9 cellular contexts compared by ENCODE assay signal in the genomic region with DNA sequence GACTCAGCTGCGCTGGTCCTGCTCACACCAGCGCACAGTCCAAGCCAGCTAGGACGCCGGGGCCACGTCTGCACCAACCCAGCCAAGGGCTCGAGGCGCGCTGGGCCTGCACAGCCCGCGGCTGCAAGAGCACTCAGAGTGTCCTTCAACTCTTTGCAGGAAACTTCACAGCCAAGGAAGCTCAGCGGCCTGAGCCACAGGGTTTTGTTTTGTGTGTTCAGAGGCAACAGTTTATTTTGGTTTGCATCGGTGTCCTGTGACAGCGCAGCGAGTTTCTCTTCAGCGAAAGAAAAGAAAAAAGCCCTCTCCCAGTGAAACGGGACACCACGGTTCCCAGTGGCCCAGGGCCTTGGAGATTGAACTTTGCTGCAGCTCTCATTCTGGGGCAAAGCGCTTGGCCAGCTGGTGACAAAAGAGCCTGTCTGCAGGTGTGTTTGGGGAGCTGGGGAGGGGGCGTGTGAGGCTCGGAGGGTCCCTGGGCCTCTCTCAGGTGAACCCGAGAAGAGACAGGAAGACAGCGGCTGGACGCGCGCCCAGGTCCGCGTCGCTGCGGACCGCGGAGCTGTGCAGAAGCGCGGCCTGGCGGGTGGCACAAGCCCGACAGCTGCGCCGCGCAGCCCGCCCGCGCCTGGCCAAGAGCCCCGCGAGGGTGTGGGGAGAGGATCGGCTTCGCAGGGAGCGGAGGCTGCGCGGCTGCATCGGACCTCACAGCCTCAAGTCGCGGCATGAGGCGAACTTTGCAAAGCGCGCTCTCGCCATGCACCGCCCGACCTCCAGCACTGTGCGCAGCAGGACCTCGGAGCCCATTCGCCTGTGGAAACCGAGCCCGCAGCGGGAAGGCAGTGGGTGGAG. TPM values are rescaled to one million over a fixed set of nuclear protein-coding genes. Genes with fewer than 3 reads are reported as not detected.
DNase-seq lines count a peak whose midpoint lies in the region; ATAC-seq and TF ChIP-seq lines count a peak whose summit lies in the region.
"Had no signal": no experiment of that assay in that cellular context is flagged by ENCODE, and none has a peak within 500 bp of the region (broad histone marks: within the 10 kb centered on the region; RNA-seq: fewer than 3 reads in every experiment).

No MANE protein-coding gene starts in this region.

- H2AK5ac ChIP-seq in H9 (ENCODE audit: insufficient read length, low read length) = no peak overlapping the region

- peaks cover 20% of the 10 kb centered on the region for H3K23me2 ChIP-seq in H9 (ENCODE audit: insufficient read length, low read depth, low read length, poor library complexity, severe bottlenecking)

- no peak overlapping the region for H3K27ac Mint-ChIP-seq in H9

- no peak overlapping the region for H3K56ac ChIP-seq in H9 (ENCODE audit: insufficient read length, low read depth, low read length)

- no peak overlapping the region for H2BK20ac ChIP-seq in H9 (ENCODE audit: low read depth, low read length, poor library complexity, severe bottlenecking)

- H2BK12ac ChIP-seq in H9 (ENCODE audit: insufficient read length, low read depth, low read length) = no peak overlapping the region

- no CpG with 5 or more reads among the region's 63 CpGs for WGBS in H9 (ENCODE audit: extremely low coverage, insufficient read length, low lambda C conversion rate)
- 1 to 10% (median 2%) methylated on average over 12 to 63 of the region's 63 CpGs for WGBS in stomach, 5 donors

- no peak overlapping the region for H4K5ac ChIP-seq in H9 (ENCODE audit: insufficient read length, low read depth, low read length)

- H4K91ac ChIP-seq in H9 (ENCODE audit: insufficient read length, low read depth, low read length) = no peak overlapping the region

- no peak for TF ChIP-seq EP300 in stomach (IDR thresholded peaks at IDR 0.05)

- intact Hi-C loops in stomach (cut with DNase I; ENCODE audit: low total_unique reads) = no loop called here

- no peak overlapping the region for H2BK5ac ChIP-seq in H9 (ENCODE audit: insufficient read length, low read length)

- peak overlapping the region; percentile 69 for H3K4me2 ChIP-seq in H9 (ENCODE audit: insufficient read depth, insufficient read length, low read length)

- H3K27me3 ChIP-seq in H9 (ENCODE audit: insufficient read depth, low read length) (peaks cover 8% of the 10 kb centered on the region; the same call in 1 of the 2 replicates), stomach (peaks cover 0 to 59% (median 43%) of the 10 kb centered on the region in 3 donors)

- DNase-seq in H9 (peak; percentile 39), cardiac fibroblast (ENCODE audit: low read depth in 2 of 2) (peak; percentile 54 to 55), kidney tubule cell (ENCODE audit: low spot score) (peak; percentile 16), stomach (peak; percentile 24), HPDE6-E6E7 (ENCODE audit: extremely low spot score) (no peak)
- DNase-seq: HCEC 1CT had no signal

- H3K4me3 ChIP-seq in cardiac fibroblast (replicated peaks in 1 of 2; ENCODE audit: low read depth in 2 of 2, low read length in 2 of 2) (peak overlapping the region; percentile 72 to 91), stomach (peak overlapping the region; percentile 56 to 71 (median 65))

- H3K9ac ChIP-seq in H9 (ENCODE audit: extremely low read depth, insufficient read length, low read length) = peak overlapping the region; percentile 34

- H4K8ac ChIP-seq in H9 (replicated peaks; ENCODE audit: insufficient read length, low read depth, low read length) = no peak overlapping the region

- 0 out of 5 replicates have a peak, but pooled peaks cover 0 to 2% of the 10 kb centered on the region in 2 experiments for H3K9me3 Mint-ChIP-seq in H9

- H3K18ac ChIP-seq in H9 (ENCODE audit: insufficient read length, low read depth, low read length) = no peak overlapping the region

- H3K27ac ChIP-seq in H9 (ENCODE audit: insufficient read length, low read depth, low read length) (no peak overlapping the region), stomach (peak overlapping the region in 4 of 5 donors; percentile 43 to 78 (median 65))

- TF ChIP-seq CTCF in H9 (conservative IDR thresholded peaks at IDR 0.05) (no peak), cardiac fibroblast (IDR thresholded peaks at IDR 0.05; ENCODE audit: low read depth, low read length) (no peak), stomach (IDR thresholded peaks at IDR 0.05) (no peak)

- no peak overlapping the region for H3T11ph ChIP-seq in H9 (ENCODE audit: low read length)

- H3K36me3 ChIP-seq in stomach = no peaks in the 10 kb centered on the region

- no peak overlapping the region for H2BK15ac ChIP-seq in H9 (ENCODE audit: low read depth, low read length)

- no peak overlapping the region for H3K23ac ChIP-seq in H9 (ENCODE audit: insufficient read length, low read depth, low read length)

- peak overlapping the region; percentile 75 to 86 for H3K4me3 Mint-ChIP-seq in H9

- TF ChIP-seq POLR2A in stomach (IDR thresholded peaks at IDR 0.05) = no peak

- H3K79me2 ChIP-seq in H9 (ENCODE audit: insufficient read depth, low read length) = no peaks in the 10 kb centered on the region

- peaks cover 38% of the 10 kb centered on the region for H3K27me3 Mint-ChIP-seq in H9 (ENCODE audit: low read depth)

- H3K36me3 Mint-ChIP-seq in H9 (ENCODE audit: insufficient read depth in 1 of 3, low read depth in 3 of 3) = peaks cover 17 to 18% (median 18%) of the 10 kb centered on the region in 3 experiments

- H2AFZ ChIP-seq in H9 (ENCODE audit: low read length) = no peak overlapping the region

- H3K9me3 ChIP-seq in H9 (ENCODE audit: control insufficient read depth, low read depth, low read length) (no peaks in the 10 kb centered on the region), stomach (no peaks in the 10 kb centered on the region)

- no peaks in the 10 kb centered on the region for H3K79me1 ChIP-seq in H9 (ENCODE audit: insufficient read depth, low read depth, low read length, poor library complexity, severe bottlenecking)

- H4K20me1 ChIP-seq in H9 (ENCODE audit: control insufficient read depth, insufficient read depth, insufficient read length) = no peaks in the 10 kb centered on the region

- H3K4me1 Mint-ChIP-seq in H9 = peaks cover 51 to 53% of the 10 kb centered on the region in 2 experiments

- peak overlapping the region; percentile 44; the same call in 1 of the 2 replicates for H3K14ac ChIP-seq in H9 (ENCODE audit: insufficient read depth, low read length)

- H3K4me1 ChIP-seq in H9 (ENCODE audit: insufficient read depth, low read length) (peaks cover 18% of the 10 kb centered on the region), stomach (peaks cover 16 to 46% (median 33%) of the 10 kb centered on the region in 4 donors)

- H3K4ac ChIP-seq in H9 (ENCODE audit: low read depth, low read length) = no peak overlapping the region

- no peak for ATAC-seq in GM18867 (IDR thresholded peaks at IDR 0.05; ENCODE audit: unreplicated experiment)
- no peak for ATAC-seq in HG03460 (IDR thresholded peaks at IDR 0.05; ENCODE audit: unreplicated experiment)
- no peak for ATAC-seq in GM18511 (IDR thresholded peaks at IDR 0.05; ENCODE audit: unreplicated experiment)

- no peak overlapping the region for H2BK120ac ChIP-seq in H9 (ENCODE audit: low read depth, low read length, poor library complexity, severe bottlenecking)

RNA-seq across cellular contexts. Expression of gene CXCL12, which starts 0.9 kb away (rescaled TPM):
- total RNA-seq in H9 (2021) (28.3 and 29.5 TPM in 2 replicates), stomach (10 to 100 TPM in 4 of 5 donors, 1 to 10 TPM in 1; 5.8 to 52.3 (median 14.2) TPM)
- polyA plus RNA-seq in stomach = 10 to 100 TPM in 2 of 3 donors, 1 to 10 TPM in 1; 10.0 to 15.4 (median 11.6) TPM
